In genomic region chr18:44839239-44839666, GRCh38 we compare ENCODE assay signal across 1 cellular context.
TF ChIP-seq lines count a peak whose summit lies in the region.

No MANE protein-coding gene starts in this region.

TF ChIP-seq in GM12878, 131 proteins besides CTCF, POLR2A, EP300 and RAD21 (continued from another document and continues in another):
- TF ChIP-seq MAX (IDR thresholded peaks at IDR 0.05; ENCODE audit: low read depth, low read length) (peak; percentile 37; the same call in 1 of the 2 replicates), CHD2 (IDR thresholded peaks at IDR 0.05; ENCODE audit: borderline replicate concordance, low read depth, low read length) (peak; percentile 86; the same call in 1 of the 2 replicates), CBX5 (IDR thresholded peaks at IDR 0.05; ENCODE audit: low read depth) (peak; percentile 96), LARP7 (IDR thresholded peaks at IDR 0.05) (no peak), SMAD5 (IDR thresholded peaks at IDR 0.05; ENCODE audit: low read depth) (no peak), MYB (IDR thresholded peaks at IDR 0.05; ENCODE audit: borderline replicate concordance, low read depth, low read length) (no peak), SKIL (IDR thresholded peaks at IDR 0.05; ENCODE audit: low read depth, poor library complexity, severe bottlenecking) (no peak), ESRRA (IDR thresholded peaks at IDR 0.05; ENCODE audit: low read length) (no peak), KLF5 (IDR thresholded peaks at IDR 0.05; ENCODE audit: partially characterized antibody) (no peak), KAT2A (conservative IDR thresholded peaks at IDR 0.05; ENCODE audit: control insufficient read depth, low read depth, low read length) (no peak), GABPA (IDR thresholded peaks at IDR 0.05; ENCODE audit: low read depth) (no peak), WRNIP1 (IDR thresholded peaks at IDR 0.05; ENCODE audit: borderline replicate concordance, low read depth, low read length) (no peak), NR2C1 (IDR thresholded peaks at IDR 0.05) (no peak), RAD51 (IDR thresholded peaks at IDR 0.05) (no peak), CBX3 (IDR thresholded peaks at IDR 0.05; ENCODE audit: borderline replicate concordance, low read depth) (no peak), HDAC6 (IDR thresholded peaks at IDR 0.05; ENCODE audit: unreplicated experiment) (no peak), ATF2 (IDR thresholded peaks at IDR 0.05; ENCODE audit: low read length) (no peak), IRF5 (IDR thresholded peaks at IDR 0.05; ENCODE audit: borderline replicate concordance) (no peak), RELB (IDR thresholded peaks at IDR 0.05; ENCODE audit: low read depth) (peak; percentile 52; the same call in 1 of the 2 replicates), RUNX3 (IDR thresholded peaks at IDR 0.05; ENCODE audit: low read length) (peak; percentile 41; the same call in 1 of the 2 replicates), ZZZ3 (IDR thresholded peaks at IDR 0.05; ENCODE audit: control insufficient read depth, insufficient read length, low read depth) (no peak), SPI1 (IDR thresholded peaks at IDR 0.05; ENCODE audit: borderline replicate concordance, insufficient read depth, low read depth, low read length) (peak; percentile 62; the same call in 1 of the 2 replicates), HSF1 (IDR thresholded peaks at IDR 0.05; ENCODE audit: low read depth, low read length) (no peak), NBN (IDR thresholded peaks at IDR 0.05) (peak; percentile 60; the same call in 1 of the 2 replicates), CREB1 (IDR thresholded peaks at IDR 0.05; ENCODE audit: low read depth) (peak; percentile 37; the same call in 1 of the 2 replicates), RCOR1 (conservative IDR thresholded peaks at IDR 0.05; ENCODE audit: low read depth, low read length) (0 out of 2 replicates have a peak, but pooled peaks have one; percentile 57), ETV6 (conservative IDR thresholded peaks at IDR 0.05 in 1 of 2, IDR thresholded peaks at IDR 0.05 in 1 of 2; ENCODE audit: borderline replicate concordance in 1 of 2, low read depth in 1 of 2) (peak in 1 of 2 experiments; percentile 94; a peak in 2 of 4 replicates), RBBP5 (conservative IDR thresholded peaks at IDR 0.05) (no peak), ZBED1 (IDR thresholded peaks at IDR 0.05; ENCODE audit: borderline replicate concordance) (no peak), EGR1 (IDR thresholded peaks at IDR 0.05; ENCODE audit: borderline replicate concordance in 1 of 2, low read depth in 2 of 2, low read length in 2 of 2) (peak in 1 of 2 experiments; percentile 27; a peak in 1 of 3 replicates), SMAD1 (IDR thresholded peaks at IDR 0.05; ENCODE audit: low read depth, partially characterized antibody) (no peak), FOXK2 (IDR thresholded peaks at IDR 0.05) (no peak), USF2 (IDR thresholded peaks at IDR 0.05; ENCODE audit: borderline replicate concordance, low read depth, low read length) (no peak), E2F4 (IDR thresholded peaks at IDR 0.05; ENCODE audit: low read depth, low read length) (no peak), NFYA (IDR thresholded peaks at IDR 0.05; ENCODE audit: borderline replicate concordance, low read depth, low read length) (no peak), ZNF24 (IDR thresholded peaks at IDR 0.05) (no peak), MTA3 (IDR thresholded peaks at IDR 0.05; ENCODE audit: borderline replicate concordance, low read length) (no peak), CHD4 (IDR thresholded peaks at IDR 0.05) (no peak), TCF3 (IDR thresholded peaks at IDR 0.05; ENCODE audit: borderline replicate concordance, insufficient read depth, low read depth, low read length) (no peak), ZNF384 (IDR thresholded peaks at IDR 0.05; ENCODE audit: borderline replicate concordance, low read depth, low read length) (no peak), KDM1A (IDR thresholded peaks at IDR 0.05; ENCODE audit: borderline replicate concordance) (no peak), EED (IDR thresholded peaks at IDR 0.05; ENCODE audit: low read depth) (peak; percentile 79), BCL11A (IDR thresholded peaks at IDR 0.05; ENCODE audit: low read depth, low read length) (0 out of 2 replicates have a peak, but pooled peaks have one; percentile 38), MXI1 (IDR thresholded peaks at IDR 0.05; ENCODE audit: low read depth, low read length) (no peak), RB1 (IDR thresholded peaks at IDR 0.05; ENCODE audit: borderline replicate concordance) (no peak), E2F8 (IDR thresholded peaks at IDR 0.05; ENCODE audit: low read depth, partially characterized antibody) (no peak), YY1 (IDR thresholded peaks at IDR 0.05; ENCODE audit: low read depth, low read length) (peak; percentile 45; the same call in 1 of the 2 replicates), ZBTB40 (IDR thresholded peaks at IDR 0.05; ENCODE audit: borderline replicate concordance) (no peak), NR2C2 (IDR thresholded peaks at IDR 0.05; ENCODE audit: borderline replicate concordance, control insufficient read depth, insufficient read length, low read depth) (no peak)
